8 cellular contexts compared by ENCODE assay signal in the genomic region with DNA sequence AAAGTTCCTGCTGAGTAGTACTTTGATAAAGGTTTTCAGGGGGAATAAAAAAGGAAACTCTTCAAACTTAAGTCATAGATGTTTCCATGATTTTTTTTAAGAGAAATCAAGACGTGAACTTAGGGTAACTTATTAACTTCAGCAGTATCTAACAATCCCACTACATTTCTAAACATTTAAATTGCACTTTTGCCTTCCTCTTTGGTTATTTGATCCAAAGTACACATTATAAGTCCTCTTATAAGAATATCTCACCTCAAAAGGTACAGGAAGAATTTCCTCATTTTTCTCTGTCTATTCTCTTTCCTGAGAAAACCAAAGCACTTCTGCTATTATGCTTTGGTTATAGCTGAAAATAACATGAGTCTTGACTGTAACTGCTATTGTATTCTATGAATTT. TPM values are rescaled to one million over a fixed set of nuclear protein-coding genes. Genes with fewer than 3 reads are reported as not detected.
"Had no signal": no experiment of that assay in that cellular context is flagged by ENCODE, and none has a peak within 500 bp of the region (broad histone marks: within the 10 kb centered on the region; RNA-seq: fewer than 3 reads in every experiment).

No MANE protein-coding gene starts in this region.

- DNase-seq: IMR-90, KBM-7, KG1 had no signal

- H3K4me2 ChIP-seq: KMS-11 had no signal

- ATAC-seq: HepG2, K562 had no signal

- H3K4me3 ChIP-seq: K562 had no signal

- H3K27ac ChIP-seq: HL-60, KMS-11 had no signal

- H3K9ac ChIP-seq: KMS-11 had no signal

RNA-seq across cellular contexts. Expression of a gene that starts 7.9 kb away (rescaled TPM):
- total RNA-seq: HepG2, HT-29 had no signal
